21 cellular contexts compared by ENCODE assay signal in genomic region chr3:50830451-50830850, GRCh38.
"Had no signal": no experiment of that assay in that cellular context is flagged by ENCODE, and none has a peak within 500 bp of the region (broad histone marks: within the 10 kb centered on the region; RNA-seq: fewer than 3 reads in every experiment).

No MANE protein-coding gene starts in this region.

- ATAC-seq: activated T-cell treated with anti-CD3 and anti-CD28 coated beads, Interleukin-2, amount 50 U/mL, for 72 hours; mucosa of descending colon; right lobe of liver; stimulated activated naive CD8-positive, alpha-beta T cell treated with anti-CD3 and anti-CD28 coated beads, Interleukin-15, amount 100 ng/mL, for 72 hours; T-helper 17 cell had no signal

- H3K4me3 Mint-ChIP-seq: activated CD4-positive, alpha-beta memory T cell treated with anti-CD3 and anti-CD28 coated beads for 36 hours; activated naive CD4-positive, alpha-beta T cell treated with anti-CD3 and anti-CD28 coated beads for 36 hours; activated T-cell treated with anti-CD3 and anti-CD28 coated beads, Interleukin-2, amount 50 U/mL, for 72 hours; immature natural killer cell; memory B cell; nephron progenitor cell; stimulated activated naive CD8-positive, alpha-beta T cell treated with anti-CD3 and anti-CD28 coated beads, Interleukin-15, amount 100 ng/mL, for 72 hours; T-helper 17 cell had no signal

- H3K4me3 ChIP-seq: mucosa of descending colon, right lobe of liver, skin epidermis, testis, uterus had no signal

- H3K4me1 Mint-ChIP-seq: immature natural killer cell; memory B cell; nephron progenitor cell; stimulated activated naive CD8-positive, alpha-beta T cell treated with anti-CD3 and anti-CD28 coated beads, Interleukin-15, amount 100 ng/mL, for 72 hours had no signal

- DNase-seq: activated CD4-positive, alpha-beta memory T cell treated with anti-CD3 and anti-CD28 coated beads for 36 hours; activated CD4-positive, alpha-beta T cell treated with anti-CD3 and anti-CD28 coated beads for 48 hours; activated CD4-positive, CD25-positive, alpha-beta regulatory T cell; activated effector memory CD4-positive, alpha-beta T cell treated with Interleukin-2 at 50 U/mL for 16 hours; activated naive CD4-positive, alpha-beta T cell treated with anti-CD3 and anti-CD28 coated beads for 36 hours; activated T-cell treated with anti-CD3 and anti-CD28 coated beads, Interleukin-2, amount 50 U/mL, for 72 hours; effector CD4-positive, alpha-beta T cell; immature natural killer cell; kidney glomerular epithelial cell; mucosa of descending colon; nephron progenitor cell; right lobe of liver; stimulated activated CD4-positive, alpha-beta T cell treated with anti-CD3 and anti-CD28 coated beads, Interleukin-1b, Interleukin-23, amount 100 ng/mL, for 48 hours; stimulated activated naive CD8-positive, alpha-beta T cell treated with anti-CD3 and anti-CD28 coated beads, Interleukin-15, amount 100 ng/mL, for 72 hours; T-helper 17 cell; testis; trophoblast cell; uterus had no signal

- H3K27ac ChIP-seq: parathyroid adenoma, right lobe of liver, skin epidermis, testis, uterus had no signal

- H3K36me3 Mint-ChIP-seq: immature natural killer cell, memory B cell had no signal

- H3K27ac Mint-ChIP-seq: activated CD4-positive, alpha-beta memory T cell treated with anti-CD3 and anti-CD28 coated beads for 36 hours; activated naive CD4-positive, alpha-beta T cell treated with anti-CD3 and anti-CD28 coated beads for 36 hours; activated T-cell treated with anti-CD3 and anti-CD28 coated beads, Interleukin-2, amount 50 U/mL, for 72 hours; immature natural killer cell; memory B cell; nephron progenitor cell; stimulated activated naive CD8-positive, alpha-beta T cell treated with anti-CD3 and anti-CD28 coated beads, Interleukin-15, amount 100 ng/mL, for 72 hours; T-helper 17 cell had no signal

- H3K9me3 Mint-ChIP-seq: immature natural killer cell had no signal

- H3K27me3 ChIP-seq: right lobe of liver, testis, uterus had no signal

- H3K4me1 ChIP-seq: parathyroid adenoma, right lobe of liver, testis, uterus had no signal

- H3K36me3 ChIP-seq: right lobe of liver, uterus had no signal

- H2AFZ ChIP-seq: parathyroid adenoma had no signal
